In the genomic region with DNA sequence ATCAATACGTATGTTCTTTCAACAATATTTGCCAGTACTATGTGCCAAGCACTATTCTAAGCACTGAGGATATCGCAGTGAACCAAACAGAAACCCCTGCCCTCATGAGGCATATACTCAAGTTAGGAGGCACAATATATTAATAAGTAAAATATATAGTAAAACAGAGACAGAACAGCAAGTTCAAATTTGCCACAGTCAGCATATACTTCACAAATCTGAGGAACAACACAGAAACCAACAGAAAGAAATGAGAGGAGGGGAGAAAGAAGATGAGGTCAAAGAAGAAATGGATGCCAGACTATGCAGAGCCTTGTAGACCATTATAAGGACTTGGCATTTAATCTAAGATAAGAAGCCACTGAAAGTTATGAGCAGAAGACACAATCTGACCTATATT, we compare ENCODE assay signal across 10 cellular contexts.
"Had no signal": no experiment of that assay in that cellular context is flagged by ENCODE, and none has a peak within 500 bp of the region (broad histone marks: within the 10 kb centered on the region; RNA-seq: fewer than 3 reads in every experiment).

No MANE protein-coding gene starts in this region.

- H3K9ac ChIP-seq: GM23248, KMS-11 had no signal

- DNase-seq: GM23248, GOT3, H9, HFFc6, Kasumi-1, KBM-7 had no signal

- ATAC-seq: HCT116 had no signal

- H3K4me2 ChIP-seq: KMS-11 had no signal

- H3K27ac ChIP-seq: GM23248, KMS-11 had no signal

- H2AFZ ChIP-seq: GM23248 had no signal

- FAIRE-seq: H54, HTR-8/SVneo had no signal

- H3K4me3 ChIP-seq: GM23248 had no signal
